ENCODE assay signal across 8 cellular contexts in the genomic region with DNA sequence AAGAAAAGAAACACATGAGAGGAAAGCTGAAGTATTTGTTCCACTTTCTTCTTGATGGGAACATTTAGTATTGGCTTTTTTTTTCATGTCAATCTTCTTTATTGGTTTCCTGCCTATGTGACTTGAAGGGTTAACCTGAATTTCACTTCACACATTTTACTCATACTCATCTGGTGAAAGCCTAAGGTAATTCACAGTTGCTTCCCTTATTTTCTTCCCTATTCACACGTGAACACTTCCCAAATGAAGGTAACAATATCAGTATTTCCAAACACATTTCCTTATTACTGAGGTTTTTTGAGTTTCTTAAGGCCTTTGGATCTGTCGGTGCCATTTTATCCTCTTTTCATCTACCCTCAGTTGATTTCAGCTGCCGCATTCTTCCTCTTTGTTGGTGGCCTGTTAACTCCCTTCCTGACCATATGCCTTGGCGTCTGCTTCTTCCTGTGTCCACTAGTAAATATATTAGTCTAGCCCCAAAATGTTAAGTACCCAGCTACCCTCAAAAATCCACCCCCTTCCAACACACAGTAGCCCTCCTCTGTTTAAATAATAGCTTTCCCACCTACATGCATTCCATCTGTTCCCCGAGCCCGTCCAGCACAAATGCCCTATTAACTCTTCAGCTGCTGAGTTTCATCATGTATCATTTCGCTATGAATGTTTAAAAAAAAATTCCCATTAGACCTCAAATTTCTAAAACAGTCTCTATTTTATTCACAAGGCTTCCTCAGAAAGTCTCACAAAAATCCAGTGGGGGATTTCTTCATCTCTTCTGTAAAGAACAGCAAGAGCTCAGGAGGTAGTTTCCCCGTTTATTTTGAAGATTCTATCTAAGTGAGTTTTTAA.
DNase-seq lines count a peak whose midpoint lies in the region; ATAC-seq, FAIRE-seq and TF ChIP-seq lines count a peak whose summit lies in the region.

No MANE protein-coding gene starts in this region.

- TF ChIP-seq CTCF in kidney (IDR thresholded peaks at IDR 0.05; ENCODE audit: borderline replicate concordance, extremely low read depth, insufficient read depth) (no peak), testis (IDR thresholded peaks at IDR 0.05) (no peak)

- H3K4me1 ChIP-seq in kidney (ENCODE audit: control insufficient read depth in 1 of 2, insufficient read depth in 1 of 2, low read depth in 1 of 2, low read length in 2 of 2) (peaks cover 3 to 5% of the 10 kb centered on the region in 2 donors), testis (peaks cover 20% of the 10 kb centered on the region)

- H3K9me3 ChIP-seq in kidney (ENCODE audit: control insufficient read depth in 1 of 2, low read length in 2 of 2) (no peaks in the 10 kb centered on the region), testis (no peaks in the 10 kb centered on the region)

- H3K27me3 Mint-ChIP-seq in activated CD4-positive, alpha-beta T cell treated with anti-CD3 and anti-CD28 coated beads for 36 hours: no peaks in the 10 kb centered on the region
- no peaks in the 10 kb centered on the region for H3K27me3 Mint-ChIP-seq in activated T-cell treated with anti-CD3 and anti-CD28 coated beads, Interleukin-2, amount 50 U/mL, for 72 hours (ENCODE audit: low read depth)

- peak; percentile 31 for ATAC-seq in activated CD4-positive, alpha-beta T cell treated with anti-CD3 and anti-CD28 coated beads for 36 hours
- peak; percentile 18 to 25 for ATAC-seq in activated T-cell treated with anti-CD3 and anti-CD28 coated beads, Interleukin-2, amount 50 U/mL, for 72 hours (replicated peaks in 1 of 2)

- no peak overlapping the region for H3K9ac ChIP-seq in kidney (ENCODE audit: low read length in 2 of 2)

- H3K27me3 ChIP-seq in testis: no peaks in the 10 kb centered on the region

- peak overlapping the region; percentile 92 for H3K27ac Mint-ChIP-seq in activated CD4-positive, alpha-beta T cell treated with anti-CD3 and anti-CD28 coated beads for 36 hours
- peak overlapping the region; percentile 99 for H3K27ac Mint-ChIP-seq in activated T-cell treated with anti-CD3 and anti-CD28 coated beads, Interleukin-2, amount 50 U/mL, for 72 hours

- 33 to 35% methylated on average over 8 of the region's 8 CpGs for WGBS in testis, 2 donors

- H3K4me3 Mint-ChIP-seq in activated CD4-positive, alpha-beta T cell treated with anti-CD3 and anti-CD28 coated beads for 36 hours: peak overlapping the region; percentile 59
- H3K4me3 Mint-ChIP-seq in activated T-cell treated with anti-CD3 and anti-CD28 coated beads, Interleukin-2, amount 50 U/mL, for 72 hours: peak overlapping the region; percentile 63 to 93

- intact Hi-C loops in activated CD4-positive, alpha-beta T cell treated with anti-CD3 and anti-CD28 coated beads for 36 hours (cut with DNase I, micrococcal nuclease): loop anchor here (2.0 to 5.0 kb wide), 6 partner anchors 42 to 106 kb away; no protein-coding TSS in a partner anchor
- intact Hi-C loops in kidney (cut with DNase I): no loop called here
- intact Hi-C loops in testis (cut with DNase I; ENCODE audit: low total_unique reads): no loop called here

- H3K36me3 Mint-ChIP-seq in activated CD4-positive, alpha-beta T cell treated with anti-CD3 and anti-CD28 coated beads for 36 hours (ENCODE audit: low read depth): peaks cover 51% of the 10 kb centered on the region
- H3K36me3 Mint-ChIP-seq in activated T-cell treated with anti-CD3 and anti-CD28 coated beads, Interleukin-2, amount 50 U/mL, for 72 hours (ENCODE audit: insufficient read depth in 2 of 2): peaks cover 13 to 37% of the 10 kb centered on the region in 2 donors

- POLR2A ChIA-PET in activated CD4-positive, alpha-beta T cell treated with anti-CD3 and anti-CD28 coated beads for 36 hours (lab: Charles Lee): interaction anchor here (0.6 to 2.5 kb wide), 21 partner anchors 22 to 135 kb away, joined by 3 to 15 read pairs (median 4); a partner anchor contains a TSS

- peaks cover 69% of the 10 kb centered on the region for H3K4me1 Mint-ChIP-seq in activated CD4-positive, alpha-beta T cell treated with anti-CD3 and anti-CD28 coated beads for 36 hours
- H3K4me1 Mint-ChIP-seq in activated T-cell treated with anti-CD3 and anti-CD28 coated beads, Interleukin-2, amount 50 U/mL, for 72 hours (ENCODE audit: low read depth): peaks cover 92% of the 10 kb centered on the region

- CTCF ChIA-PET in activated CD4-positive, alpha-beta T cell treated with anti-CD3 and anti-CD28 coated beads for 36 hours (lab: Charles Lee): interaction anchor here (1.0 to 2.5 kb wide), 9 partner anchors 10 to 214 kb away, joined by 3 to 13 read pairs (median 6); no protein-coding TSS in a partner anchor

- H3K36me3 ChIP-seq in kidney (ENCODE audit: control insufficient read depth in 1 of 2, insufficient read depth in 2 of 2, low read length in 2 of 2) (no peaks in the 10 kb centered on the region), testis (ENCODE audit: low read depth, missing control alignments) (no peaks in the 10 kb centered on the region)

- H3K27ac ChIP-seq in kidney (ENCODE audit: low read depth in 2 of 2, low read length in 2 of 2) (peak overlapping the region; percentile 1 to 67), testis (peak overlapping the region; percentile 55 to 76)

- no peak for FAIRE-seq in kidney (lab: Jason Lieb, UNC)

- no peaks in the 10 kb centered on the region for H3K9me3 Mint-ChIP-seq in activated CD4-positive, alpha-beta T cell treated with anti-CD3 and anti-CD28 coated beads for 36 hours (ENCODE audit: low read depth)
- peaks cover 0 to 1% of the 10 kb centered on the region in 2 donors for H3K9me3 Mint-ChIP-seq in activated T-cell treated with anti-CD3 and anti-CD28 coated beads, Interleukin-2, amount 50 U/mL, for 72 hours

- H3K4me3 ChIP-seq in kidney (ENCODE audit: low read length in 2 of 2) (no peak overlapping the region), testis (no peak overlapping the region)

- DNase-seq in activated CD4-positive, alpha-beta T cell treated with anti-CD3 and anti-CD28 coated beads for 36 hours: no peak
- DNase-seq in activated CD4-positive, alpha-beta T cell treated with anti-CD3 and anti-CD28 coated beads for 48 hours: no peak
- DNase-seq in activated T-cell treated with anti-CD3 and anti-CD28 coated beads, Interleukin-2, amount 50 U/mL, for 72 hours: no peak
- DNase-seq in kidney (no peak), testis (no peak), SIG-M5 treated with dmso at 0.1 percent for 504 hours (lab: John Stamatoyannopoulos, UW; ENCODE audit: unreplicated experiment) (no peak), NCI-H226 (no peak), hypothalamus (lab: John Stamatoyannopoulos, UW) (no peak)

- no peak for TF ChIP-seq POLR2A in testis (IDR thresholded peaks at IDR 0.05)

Comparison
In these comparisons a context has a peak if more than half of its experiments do, and no peak if none do; other contexts are left out.
1. intact Hi-C loops: an anchor here in activated CD4-positive, alpha-beta T cell treated with anti-CD3 and anti-CD28 coated beads for 36 hours (2.0 to 5.0 kb wide); none called in kidney and testis.